In genomic region chr12:110122929-110123328, GRCh38 we compare ENCODE assay signal across 2 cellular contexts.
TF ChIP-seq lines count a peak whose summit lies in the region.

No MANE protein-coding gene starts in this region.

TF ChIP-seq in IMR-90, 13 proteins besides CTCF, POLR2A, EP300 and RAD21:
- TF ChIP-seq USF2 (IDR thresholded peaks at IDR 0.05; ENCODE audit: low read depth, low read length) (no peak), CHD1 (IDR thresholded peaks at IDR 0.05; ENCODE audit: low read depth, low read length) (no peak), MAFK (IDR thresholded peaks at IDR 0.05; ENCODE audit: low read depth, low read length) (no peak), SMC3 (IDR thresholded peaks at IDR 0.05; ENCODE audit: low read depth, low read length) (no peak), BHLHE40 (IDR thresholded peaks at IDR 0.05; ENCODE audit: low read depth, low read length) (no peak), MAZ (IDR thresholded peaks at IDR 0.05; ENCODE audit: borderline replicate concordance, low read depth, low read length) (no peak), RCOR1 (IDR thresholded peaks at IDR 0.05; ENCODE audit: insufficient replicate concordance, low read length) (no peak), ELK1 (IDR thresholded peaks at IDR 0.05; ENCODE audit: borderline replicate concordance, low read depth, low read length) (no peak), MXI1 (IDR thresholded peaks at IDR 0.05; ENCODE audit: borderline replicate concordance, low read depth, low read length) (no peak), CEBPB (IDR thresholded peaks at IDR 0.05; ENCODE audit: low read depth, low read length) (no peak), RFX5 (IDR thresholded peaks at IDR 0.05; ENCODE audit: low read depth, low read length) (no peak), FOS (IDR thresholded peaks at IDR 0.05; ENCODE audit: low read depth, low read length) (no peak), NFE2L2 (IDR thresholded peaks at IDR 0.05; ENCODE audit: low read depth, low read length) (no peak)

TF ChIP-seq in HepG2, 621 proteins besides CTCF, POLR2A, EP300 and RAD21:
- TF ChIP-seq POGZ (CRISPR knock-in tag; IDR thresholded peaks at IDR 0.05) = no peak
- no peak for TF ChIP-seq ZNF598 (CRISPR knock-in tag; IDR thresholded peaks at IDR 0.05; ENCODE audit: borderline replicate concordance)
- no peak for TF ChIP-seq ATF1 (CRISPR knock-in tag; IDR thresholded peaks at IDR 0.05)
- TF ChIP-seq, protein P1, sequence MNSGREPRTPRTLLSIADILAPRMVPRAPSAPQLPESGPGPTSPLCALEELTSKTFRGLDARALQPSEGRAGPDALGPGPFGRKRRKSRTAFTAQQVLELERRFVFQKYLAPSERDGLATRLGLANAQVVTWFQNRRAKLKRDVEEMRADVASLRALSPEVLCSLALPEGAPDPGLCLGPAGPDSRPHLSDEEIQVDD (CRISPR knock-in tag; IDR thresholded peaks at IDR 0.05; ENCODE audit: borderline replicate concordance) = no peak
- no peak for TF ChIP-seq PAWR (CRISPR knock-in tag; IDR thresholded peaks at IDR 0.05; ENCODE audit: borderline replicate concordance)
- no peak for TF ChIP-seq EZH2 (conservative IDR thresholded peaks at IDR 0.05; ENCODE audit: low read depth, low read length)
- no peak for TF ChIP-seq ELF4 (CRISPR knock-in tag; IDR thresholded peaks at IDR 0.05; ENCODE audit: borderline replicate concordance)
- TF ChIP-seq KDM4B (CRISPR knock-in tag; IDR thresholded peaks at IDR 0.05) = no peak
- TF ChIP-seq, protein P2, sequence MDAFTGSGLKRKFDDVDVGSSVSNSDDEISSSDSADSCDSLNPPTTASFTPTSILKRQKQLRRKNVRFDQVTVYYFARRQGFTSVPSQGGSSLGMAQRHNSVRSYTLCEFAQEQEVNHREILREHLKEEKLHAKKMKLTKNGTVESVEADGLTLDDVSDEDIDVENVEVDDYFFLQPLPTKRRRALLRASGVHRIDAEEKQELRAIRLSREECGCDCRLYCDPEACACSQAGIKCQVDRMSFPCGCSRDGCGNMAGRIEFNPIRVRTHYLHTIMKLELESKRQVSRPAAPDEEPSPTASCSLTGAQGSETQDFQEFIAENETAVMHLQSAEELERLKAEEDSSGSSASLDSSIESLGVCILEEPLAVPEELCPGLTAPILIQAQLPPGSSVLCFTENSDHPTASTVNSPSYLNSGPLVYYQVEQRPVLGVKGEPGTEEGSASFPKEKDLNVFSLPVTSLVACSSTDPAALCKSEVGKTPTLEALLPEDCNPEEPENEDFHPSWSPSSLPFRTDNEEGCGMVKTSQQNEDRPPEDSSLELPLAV (CRISPR knock-in tag; conservative IDR thresholded peaks at IDR 0.05; ENCODE audit: low read depth) = no peak
- no peak for TF ChIP-seq ZNF20 (CRISPR knock-in tag; IDR thresholded peaks at IDR 0.05)
- TF ChIP-seq MEF2D (CRISPR knock-in tag; IDR thresholded peaks at IDR 0.05) = no peak
- no peak for TF ChIP-seq ZBTB46 (CRISPR knock-in tag; IDR thresholded peaks at IDR 0.05; ENCODE audit: borderline replicate concordance)
- TF ChIP-seq YEATS2 (CRISPR knock-in tag; IDR thresholded peaks at IDR 0.05; ENCODE audit: borderline replicate concordance) = no peak
- TF ChIP-seq, protein P3, sequence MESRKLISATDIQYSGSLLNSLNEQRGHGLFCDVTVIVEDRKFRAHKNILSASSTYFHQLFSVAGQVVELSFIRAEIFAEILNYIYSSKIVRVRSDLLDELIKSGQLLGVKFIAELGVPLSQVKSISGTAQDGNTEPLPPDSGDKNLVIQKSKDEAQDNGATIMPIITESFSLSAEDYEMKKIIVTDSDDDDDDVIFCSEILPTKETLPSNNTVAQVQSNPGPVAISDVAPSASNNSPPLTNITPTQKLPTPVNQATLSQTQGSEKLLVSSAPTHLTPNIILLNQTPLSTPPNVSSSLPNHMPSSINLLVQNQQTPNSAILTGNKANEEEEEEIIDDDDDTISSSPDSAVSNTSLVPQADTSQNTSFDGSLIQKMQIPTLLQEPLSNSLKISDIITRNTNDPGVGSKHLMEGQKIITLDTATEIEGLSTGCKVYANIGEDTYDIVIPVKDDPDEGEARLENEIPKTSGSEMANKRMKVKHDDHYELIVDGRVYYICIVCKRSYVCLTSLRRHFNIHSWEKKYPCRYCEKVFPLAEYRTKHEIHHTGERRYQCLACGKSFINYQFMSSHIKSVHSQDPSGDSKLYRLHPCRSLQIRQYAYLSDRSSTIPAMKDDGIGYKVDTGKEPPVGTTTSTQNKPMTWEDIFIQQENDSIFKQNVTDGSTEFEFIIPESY (CRISPR knock-in tag; IDR thresholded peaks at IDR 0.05) = no peak
- TF ChIP-seq ZNF616 (CRISPR knock-in tag; IDR thresholded peaks at IDR 0.05; ENCODE audit: low read depth) = no peak
